In genomic region chr12:68620528-68620927, GRCh38 we compare ENCODE assay signal across 1 cellular context.
TF ChIP-seq lines count a peak whose summit lies in the region.

No MANE protein-coding gene starts in this region.

TF ChIP-seq in GM12878, 131 proteins besides CTCF, POLR2A, EP300 and RAD21 (continued from another document):
- TF ChIP-seq PRDM15 (CRISPR knock-in tag; IDR thresholded peaks at IDR 0.05) (no peak), CBX5 (IDR thresholded peaks at IDR 0.05; ENCODE audit: low read depth) (no peak), ELK1 (IDR thresholded peaks at IDR 0.05; ENCODE audit: low read depth, low read length) (no peak), SREBF1 (IDR thresholded peaks at IDR 0.05; ENCODE audit: low read length) (no peak), TBL1XR1 (IDR thresholded peaks at IDR 0.05; ENCODE audit: low read depth, low read length) (no peak), RELB (IDR thresholded peaks at IDR 0.05; ENCODE audit: low read depth) (no peak), NKRF (conservative IDR thresholded peaks at IDR 0.05) (no peak), CREB1 (IDR thresholded peaks at IDR 0.05; ENCODE audit: low read depth) (no peak), SKIL (IDR thresholded peaks at IDR 0.05; ENCODE audit: low read depth, poor library complexity, severe bottlenecking) (no peak), MTA3 (IDR thresholded peaks at IDR 0.05; ENCODE audit: borderline replicate concordance, low read length) (no peak), ZZZ3 (IDR thresholded peaks at IDR 0.05; ENCODE audit: control insufficient read depth, insufficient read length, low read depth) (no peak), BCL3 (IDR thresholded peaks at IDR 0.05; ENCODE audit: borderline replicate concordance, insufficient read depth, low read depth, low read length, poor library complexity, severe bottlenecking) (no peak), NFXL1 (IDR thresholded peaks at IDR 0.05; ENCODE audit: borderline replicate concordance) (no peak), ASH2L (IDR thresholded peaks at IDR 0.05; ENCODE audit: borderline replicate concordance, low read depth) (no peak)
